8 cellular contexts compared by ENCODE assay signal in the genomic region with DNA sequence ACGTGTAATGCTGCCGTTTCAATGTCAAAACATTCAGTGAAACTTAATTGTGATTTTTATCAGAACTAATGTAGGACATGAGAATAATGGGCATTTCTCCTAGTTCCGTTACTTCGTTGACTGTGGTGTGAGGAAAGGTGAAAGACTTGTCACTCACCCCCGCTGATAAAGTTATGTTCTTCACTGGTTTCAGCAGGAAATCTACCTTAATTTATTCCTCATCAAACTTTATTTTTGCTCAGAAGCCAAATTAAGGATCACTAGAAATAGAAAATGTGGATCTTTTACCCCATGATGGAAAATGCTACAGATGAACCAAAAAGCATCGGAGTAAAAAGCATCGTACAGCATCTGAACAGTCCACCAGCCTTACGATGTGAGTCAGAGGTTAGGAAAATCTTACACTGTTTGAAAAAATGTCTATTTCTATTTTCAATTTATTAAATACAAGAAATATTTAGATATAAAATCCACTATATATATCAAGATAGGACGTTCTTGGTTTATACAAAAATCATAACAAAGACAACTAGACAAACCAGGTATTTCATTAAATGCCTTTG. TPM values are rescaled to one million over a fixed set of nuclear protein-coding genes. Genes with fewer than 3 reads are reported as not detected.
A peak's percentile ranks its signal among the peaks of the same experiment; 100 is the strongest.
DNase-seq lines count a peak whose midpoint lies in the region; TF ChIP-seq lines count a peak whose summit lies in the region.

No MANE protein-coding gene starts in this region.

- H3K27ac Mint-ChIP-seq in Caco-2 (ENCODE audit: unreplicated experiment) (peak overlapping the region; percentile 79), endodermal cell (no peak overlapping the region)

- no peak overlapping the region for H2BK15ac ChIP-seq in neuronal stem cell (ENCODE audit: low read length)

- H3K79me1 ChIP-seq in neuronal stem cell (ENCODE audit: low read depth, low read length): peaks cover 7% of the 10 kb centered on the region

- H2BK5ac ChIP-seq in neuronal stem cell (ENCODE audit: low read length): no peak overlapping the region

- TF ChIP-seq CTCF in Caco-2 (IDR thresholded peaks at IDR 0.05; ENCODE audit: insufficient read depth in 1 of 2, low read depth in 1 of 2, low read length in 1 of 2, severe bottlenecking in 1 of 2, unreplicated experiment in 1 of 2) (no peak), endodermal cell (conservative IDR thresholded peaks at IDR 0.05) (no peak)

- H2AFZ ChIP-seq in neuronal stem cell (ENCODE audit: low read length): peak overlapping the region; percentile 92

- H3K18ac ChIP-seq in neuronal stem cell (ENCODE audit: low read length): no peak overlapping the region

- H3K27ac ChIP-seq in endodermal cell (ENCODE audit: low read depth, low read length): no peak overlapping the region
- no peak overlapping the region for H3K27ac ChIP-seq in neuronal stem cell (replicated peaks; ENCODE audit: low read length)

- H3K4me3 Mint-ChIP-seq in Caco-2 (ENCODE audit: unreplicated experiment) (no peak overlapping the region), endodermal cell (no peak overlapping the region)

- H2AK5ac ChIP-seq in neuronal stem cell (ENCODE audit: low read depth, low read length): no peak overlapping the region

- H3K27me3 ChIP-seq in Caco-2 (replicated peaks; ENCODE audit: control insufficient read depth, insufficient read depth, low read length): no peaks in the 10 kb centered on the region; the same call in 1 of the 2 replicates
- peaks cover 12% of the 10 kb centered on the region for H3K27me3 ChIP-seq in NT2/D1 (ENCODE audit: insufficient read depth, insufficient read length)
- no peaks in the 10 kb centered on the region for H3K27me3 ChIP-seq in endodermal cell (ENCODE audit: control insufficient read depth, insufficient read depth, low read length, poor library complexity, severe bottlenecking)
- peaks cover 0 to 18% (median 2%) of the 10 kb centered on the region in 3 experiments for H3K27me3 ChIP-seq in neuronal stem cell (ENCODE audit: control insufficient read depth in 3 of 3, insufficient read depth in 3 of 3, low read depth in 1 of 3, low read length in 3 of 3)

- H3K9me3 ChIP-seq in Caco-2 (no peaks in the 10 kb centered on the region), NT2/D1 (ENCODE audit: insufficient read depth, low read length) (no peaks in the 10 kb centered on the region), endodermal cell (ENCODE audit: control insufficient read depth, low read length) (no peaks in the 10 kb centered on the region), neuronal stem cell (replicated peaks in 1 of 2; ENCODE audit: control insufficient read depth in 2 of 2, insufficient read depth in 1 of 2, low read depth in 1 of 2, low read length in 2 of 2) (no peaks in the 10 kb centered on the region)

- no peaks in the 10 kb centered on the region for H3K27me3 Mint-ChIP-seq in Caco-2 (ENCODE audit: insufficient read depth, unreplicated experiment)
- H3K27me3 Mint-ChIP-seq in endodermal cell (ENCODE audit: insufficient read depth): peaks cover 14% of the 10 kb centered on the region

- H3K9me3 Mint-ChIP-seq in Caco-2 (ENCODE audit: unreplicated experiment) (no peaks in the 10 kb centered on the region), endodermal cell (no peaks in the 10 kb centered on the region)

- 0 out of 2 replicates have a peak, but pooled peaks cover 7% of the 10 kb centered on the region for H3K4me1 ChIP-seq in Caco-2
- H3K4me1 ChIP-seq in NT2/D1 (ENCODE audit: insufficient read depth, insufficient read length): no peaks in the 10 kb centered on the region
- no peaks in the 10 kb centered on the region for H3K4me1 ChIP-seq in endodermal cell (ENCODE audit: control insufficient read depth, insufficient read depth, low read length)
- H3K4me1 ChIP-seq in neuronal stem cell (ENCODE audit: control insufficient read depth in 2 of 2, insufficient read depth in 1 of 2, low read depth in 1 of 2, low read length in 2 of 2): peaks cover 3 to 8% of the 10 kb centered on the region in 2 donors

- no peak overlapping the region for H3K14ac ChIP-seq in neuronal stem cell (ENCODE audit: low read length)

- H3K9ac ChIP-seq in NT2/D1 (ENCODE audit: insufficient read length, low read depth): peak overlapping the region; percentile 79
- H3K9ac ChIP-seq in endodermal cell (ENCODE audit: extremely low read depth, low read length, poor library complexity, severe bottlenecking): peak overlapping the region; percentile 58
- no peak overlapping the region for H3K9ac ChIP-seq in neuronal stem cell (ENCODE audit: low read depth, low read length, poor library complexity)

- H3K36me3 ChIP-seq in Caco-2 (ENCODE audit: control insufficient read depth, insufficient read depth, low read length) (no peaks in the 10 kb centered on the region), NT2/D1 (ENCODE audit: insufficient read depth, insufficient read length, low read length) (no peaks in the 10 kb centered on the region), endodermal cell (ENCODE audit: control insufficient read depth, insufficient read depth, low read length) (no peaks in the 10 kb centered on the region), neuronal stem cell (replicated peaks in 1 of 2; ENCODE audit: control insufficient read depth in 2 of 2, insufficient read depth in 2 of 2, low read length in 2 of 2) (no peaks in the 10 kb centered on the region)

- intact Hi-C loops in Caco-2 (cut with micrococcal nuclease; ENCODE audit: unreplicated experiment): loop anchor here (1.0 to 10.0 kb wide), 5 partner anchors 40 to 138 kb away; no protein-coding TSS in a partner anchor

- no peak overlapping the region for H3K4ac ChIP-seq in neuronal stem cell (ENCODE audit: low read length)

- no peak overlapping the region for H2BK120ac ChIP-seq in neuronal stem cell (ENCODE audit: low read depth, low read length)

- CTCF ChIA-PET in Caco-2 (lab: Charles Lee): interaction anchor here (1.3 to 1.4 kb wide), 2 partner anchors 67 to 80 kb away, joined by 5 to 11 read pairs; no protein-coding TSS in a partner anchor

- no peak overlapping the region for H4K91ac ChIP-seq in neuronal stem cell (ENCODE audit: low read depth, low read length, poor library complexity)

- H2BK12ac ChIP-seq in neuronal stem cell (ENCODE audit: low read length): no peak overlapping the region

- 7 to 38% methylated on average over 5 to 9 of the region's 9 CpGs for whole genome bisulfite sequencing in endodermal cell (ENCODE audit: insufficient coverage in 1 of 2, insufficient read length in 1 of 2), 2 experiments
- whole genome bisulfite sequencing in neuronal stem cell (ENCODE audit: extremely low coverage in 2 of 2, insufficient read length in 2 of 2, insufficient replicate concordance in 1 of 2), 2 donors: no CpG with 5 or more reads among the region's 9 CpGs

- H3K23ac ChIP-seq in neuronal stem cell (ENCODE audit: low read depth, low read length, poor library complexity): no peak overlapping the region

- H3K4me1 Mint-ChIP-seq in Caco-2 (ENCODE audit: low read depth, unreplicated experiment) (peaks cover under 1% of the 10 kb centered on the region), endodermal cell (peaks cover 8% of the 10 kb centered on the region)

- no peaks in the 10 kb centered on the region for H3K36me3 Mint-ChIP-seq in Caco-2 (ENCODE audit: insufficient read depth, unreplicated experiment)
- H3K36me3 Mint-ChIP-seq in endodermal cell (ENCODE audit: low read depth): no peaks in the 10 kb centered on the region

- POLR2A ChIA-PET in Caco-2 (lab: Charles Lee): no interaction called here

- H3K4me3 ChIP-seq in Caco-2 (ENCODE audit: low read depth, low read length) (peak overlapping the region; percentile 59), NT2/D1 (ENCODE audit: insufficient read length, low read depth) (peak overlapping the region; percentile 53), endodermal cell (ENCODE audit: low read length) (peak overlapping the region; percentile 98), neuronal stem cell (ENCODE audit: low read length in 2 of 2) (peak overlapping the region in 1 of 2 donors; percentile 66)

- no peak overlapping the region for H4K8ac ChIP-seq in neuronal stem cell (ENCODE audit: low read depth, low read length)

- BruUV-seq in Caco-2 (replicated peaks; lab: Mats Ljungman, UMichigan): TSS peak; percentile 33

- no peak for DNase-seq in Caco-2
- no peak for DNase-seq in NT2/D1 (ENCODE audit: low read depth, low spot score)
- DNase-seq in endodermal cell: no peak
- no peak for DNase-seq in neuronal stem cell (ENCODE audit: low spot score)
- no peak for DNase-seq in mesenteric fat pad (ENCODE audit: low spot score)
- DNase-seq in NCI-H510A (lab: John Stamatoyannopoulos, UW): no peak
- no peak for DNase-seq in DMS153 (lab: John Stamatoyannopoulos, UW)
- DNase-seq in NCI-H2171 treated with DMSO at 0.1 percent for 48 hours (lab: John Stamatoyannopoulos, UW): no peak

- H3K4me2 ChIP-seq in neuronal stem cell (ENCODE audit: insufficient read depth, low read length, poor library complexity, severe bottlenecking): peak overlapping the region; percentile 87

RNA-seq across cellular contexts. Expression of gene ROCK1, which starts 1.0 kb away (rescaled TPM):
- total RNA-seq in Caco-2 (2022) (50.3 and 51.3 TPM in 2 replicates), endodermal cell (10 to 100 TPM; 49.6 to 54.2 TPM), mesenteric fat pad (61.8 TPM)
- 36.7 TPM for polyA plus RNA-seq in endodermal cell (2013, experiment 1 of 2)
- polyA plus RNA-seq in endodermal cell (2013, experiment 2 of 2): 38.4 TPM
- 32.4 TPM for polyA plus RNA-seq in neuronal stem cell (2013, experiment 1 of 2)
- polyA plus RNA-seq in neuronal stem cell (2013, experiment 2 of 2): 36.2 TPM
